ENCODE assay signal across 35 cellular contexts in genomic region chr1:59748123-59748522, GRCh38.
"Had no signal": no experiment of that assay in that cellular context is flagged by ENCODE, and none has a peak within 500 bp of the region (broad histone marks: within the 10 kb centered on the region; RNA-seq: fewer than 3 reads in every experiment).

No MANE protein-coding gene starts in this region.

- H3K4me3 ChIP-seq: ascending aorta, cardiac muscle cell, Peyer's patch had no signal

- H3K27ac ChIP-seq: ascending aorta, KMS-11, Peyer's patch, RWPE1, WERI-Rb-1 had no signal

- H3K9ac ChIP-seq: KMS-11 had no signal

- H3K4me1 Mint-ChIP-seq: activated naive CD4-positive, alpha-beta T cell treated with anti-CD3 and anti-CD28 coated beads, Interleukin-2, amount 50 U/mL, for 24 hours; activated naive CD8-positive, alpha-beta T cell treated with anti-CD3 and anti-CD28 coated beads, Interleukin-2, amount 10 ng/mL, durations not matched to agents 7 days and 5 days had no signal

- H3K27ac Mint-ChIP-seq: activated CD4-positive, alpha-beta memory T cell treated with anti-CD3 and anti-CD28 coated beads for 36 hours; activated CD8-positive, alpha-beta memory T cell treated with anti-CD3 and anti-CD28 coated beads, Interleukin-2, amount 10 ng/mL, durations not matched to agents 7 days and 5 days; activated naive CD4-positive, alpha-beta T cell treated with anti-CD3 and anti-CD28 coated beads, Interleukin-2, amount 50 U/mL, for 24 hours; activated naive CD8-positive, alpha-beta T cell treated with anti-CD3 and anti-CD28 coated beads, Interleukin-2, amount 10 ng/mL, durations not matched to agents 7 days and 5 days; activated T-cell treated with anti-CD3 and anti-CD28 coated beads, Interleukin-2, amount 50 U/mL, for 72 hours; activated T-helper 2 cell treated with anti-CD3 and anti-CD28 coated beads, Interferon-gamma antibody, Interleukin-2, Interleukin-4, amounts not matched to agents 10 μg/mL and 5 μg/mL and 100 μg/mL, durations not matched to agents 14 hours and 24 hours and 36 hours had no signal

- H3K27me3 ChIP-seq: ascending aorta, cardiac muscle cell, Peyer's patch had no signal

- H3K36me3 ChIP-seq: ascending aorta, cardiac muscle cell, Peyer's patch, WERI-Rb-1 had no signal

- H3K36me3 Mint-ChIP-seq: activated CD4-positive, alpha-beta memory T cell treated with anti-CD3 and anti-CD28 coated beads for 36 hours; activated CD8-positive, alpha-beta memory T cell treated with anti-CD3 and anti-CD28 coated beads, Interleukin-2, amount 10 ng/mL, durations not matched to agents 7 days and 5 days; activated naive CD4-positive, alpha-beta T cell treated with anti-CD3 and anti-CD28 coated beads, Interleukin-2, amount 50 U/mL, for 24 hours; activated naive CD8-positive, alpha-beta T cell treated with anti-CD3 and anti-CD28 coated beads, Interleukin-2, amount 10 ng/mL, durations not matched to agents 7 days and 5 days had no signal

- H3K4me3 Mint-ChIP-seq: activated CD4-positive, alpha-beta memory T cell treated with anti-CD3 and anti-CD28 coated beads for 36 hours; activated CD8-positive, alpha-beta memory T cell treated with anti-CD3 and anti-CD28 coated beads, Interleukin-2, amount 10 ng/mL, durations not matched to agents 7 days and 5 days; activated naive CD4-positive, alpha-beta T cell treated with anti-CD3 and anti-CD28 coated beads, Interleukin-2, amount 50 U/mL, for 24 hours; activated naive CD8-positive, alpha-beta T cell treated with anti-CD3 and anti-CD28 coated beads, Interleukin-2, amount 10 ng/mL, durations not matched to agents 7 days and 5 days; activated T-cell treated with anti-CD3 and anti-CD28 coated beads, Interleukin-2, amount 50 U/mL, for 72 hours had no signal

- ATAC-seq: activated CD8-positive, alpha-beta memory T cell treated with anti-CD3 and anti-CD28 coated beads, Interleukin-2, amount 10 ng/mL, durations not matched to agents 7 days and 5 days; activated T-cell treated with anti-CD3 and anti-CD28 coated beads, Interleukin-2, amount 50 U/mL, for 72 hours; PC-3; Right ventricle myocardium inferior had no signal

- H3K9me3 ChIP-seq: ascending aorta, Peyer's patch had no signal

- H3K27me3 Mint-ChIP-seq: activated CD4-positive, alpha-beta memory T cell treated with anti-CD3 and anti-CD28 coated beads for 36 hours; activated CD8-positive, alpha-beta memory T cell treated with anti-CD3 and anti-CD28 coated beads, Interleukin-2, amount 10 ng/mL, durations not matched to agents 7 days and 5 days; activated naive CD4-positive, alpha-beta T cell treated with anti-CD3 and anti-CD28 coated beads, Interleukin-2, amount 50 U/mL, for 24 hours; activated naive CD8-positive, alpha-beta T cell treated with anti-CD3 and anti-CD28 coated beads, Interleukin-2, amount 10 ng/mL, durations not matched to agents 7 days and 5 days had no signal

- H3K9me3 Mint-ChIP-seq: activated CD4-positive, alpha-beta memory T cell treated with anti-CD3 and anti-CD28 coated beads for 36 hours; activated naive CD4-positive, alpha-beta T cell treated with anti-CD3 and anti-CD28 coated beads, Interleukin-2, amount 50 U/mL, for 24 hours; activated naive CD8-positive, alpha-beta T cell treated with anti-CD3 and anti-CD28 coated beads, Interleukin-2, amount 10 ng/mL, durations not matched to agents 7 days and 5 days; activated T-cell treated with anti-CD3 and anti-CD28 coated beads, Interleukin-2, amount 50 U/mL, for 72 hours; activated T-helper 2 cell treated with anti-CD3 and anti-CD28 coated beads, Interferon-gamma antibody, Interleukin-2, Interleukin-4, amounts not matched to agents 10 μg/mL and 5 μg/mL and 100 μg/mL, durations not matched to agents 14 hours and 24 hours and 36 hours had no signal

- DNase-seq: activated CD4-positive, alpha-beta memory T cell treated with anti-CD3 and anti-CD28 coated beads for 36 hours; activated CD4-positive, alpha-beta T cell treated with anti-CD3 and anti-CD28 coated beads for 1 hour; activated CD4-positive, alpha-beta T cell treated with anti-CD3 and anti-CD28 coated beads for 48 hours; activated CD4-positive, CD25-positive, alpha-beta regulatory T cell; activated CD8-positive, alpha-beta memory T cell treated with anti-CD3 and anti-CD28 coated beads, Interleukin-2, amount 10 ng/mL, durations not matched to agents 7 days and 5 days; activated CD8-positive, alpha-beta memory T cell treated with anti-CD3 and anti-CD28 coated beads, Interleukin-2, amount 50 U/mL, for 48 hours; activated gamma-delta T cell; activated naive CD4-positive, alpha-beta T cell treated with Interleukin-2 at 50 U/mL for 16 hours; activated naive CD8-positive, alpha-beta T cell treated with anti-CD3 and anti-CD28 coated beads, Interleukin-2, amount 10 ng/mL, durations not matched to agents 7 days and 5 days; activated T-cell treated with anti-CD3 and anti-CD28 coated beads, Interleukin-2, amount 50 U/mL, for 1 hour; activated T-cell treated with anti-CD3 and anti-CD28 coated beads, Interleukin-2, amount 50 U/mL, for 72 hours; amygdala; MM.1S; MV-4-11; NCI-H1092; NCI-H1436 treated with DMSO at 0.1 percent for 48 hours; NCI-H1694 treated with DMSO at 0.1 percent for 48 hours; NCI-H2029; NCI-H345; NCI-H524 treated with DMSO at 0.1 percent for 48 hours; PC-3; Peyer's patch; SIG-M5; SW 1271; T-helper 1 cell; T-helper 2 cell; T-helper 9 cell had no signal

- H3K4me2 ChIP-seq: KMS-11 had no signal
